ENCODE assay signal across 8 cellular contexts in the genomic region with DNA sequence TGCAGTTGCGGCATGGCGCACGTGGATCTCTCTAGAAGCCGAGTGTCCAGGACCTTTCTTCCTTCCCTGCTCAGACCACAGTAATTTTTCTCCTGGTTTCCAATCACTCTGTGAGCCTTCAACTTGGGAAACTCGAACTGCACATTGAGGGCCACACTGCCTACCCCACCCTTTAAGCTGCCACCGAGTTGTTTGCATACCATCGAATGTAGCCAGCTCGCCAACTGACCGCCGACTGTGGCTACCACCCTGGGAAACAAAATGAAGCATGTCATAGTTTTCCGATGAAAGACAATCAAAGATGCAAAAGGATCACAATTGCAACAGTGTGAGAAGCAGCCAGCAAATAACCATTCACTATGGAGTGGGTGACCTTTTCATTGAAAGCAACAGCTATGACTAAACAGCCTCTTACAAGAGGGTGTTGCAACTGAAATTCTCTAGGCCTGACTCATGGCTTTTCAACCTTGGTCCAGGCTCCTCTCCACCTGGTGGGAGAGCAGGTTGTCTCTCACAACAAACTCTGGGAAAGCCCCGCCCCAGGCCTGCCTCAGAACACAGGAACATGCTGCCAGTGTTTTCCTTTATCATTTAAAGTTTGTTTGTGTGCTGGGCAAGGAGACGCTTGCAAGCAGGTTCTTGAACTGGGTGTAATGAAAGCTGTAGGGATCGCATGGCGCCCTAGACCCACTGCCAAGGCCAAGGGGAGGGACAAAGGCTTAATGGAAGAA.
DNase-seq lines count a peak whose midpoint lies in the region; ATAC-seq and TF ChIP-seq lines count a peak whose summit lies in the region.

No MANE protein-coding gene starts in this region.

- H3K4me3 ChIP-seq in MG63 = no peak overlapping the region
- H3K4me3 ChIP-seq in duodenal mucosa (ENCODE audit: low read depth in 1 of 2, low read length in 2 of 2) = no peak overlapping the region

- no peak for ATAC-seq in HG02970 (IDR thresholded peaks at IDR 0.05; ENCODE audit: low FRiP score, unreplicated experiment)

- CTCF ChIA-PET in GM10248 (lab: Yijun Ruan, JAX) = interaction anchor here (0.9 kb wide), 1 partner anchor 14 kb away, joined by 3 read pairs; no protein-coding TSS in a partner anchor

- peaks cover 13 to 16% of the 10 kb centered on the region in 2 donors for H3K4me1 ChIP-seq in duodenal mucosa (ENCODE audit: control insufficient read depth in 1 of 2, insufficient read depth in 2 of 2, low read length in 2 of 2)

- peak; percentile 41 for DNase-seq in CD1c-positive myeloid dendritic cell (ENCODE audit: extremely low spot score)
- DNase-seq in MG63 = peak; percentile 78
- DNase-seq in nephron progenitor cell = no peak
- DNase-seq in effector CD4-positive, alpha-beta T cell = no peak
- no peak for DNase-seq in DMS114 treated with DMSO at 0.1 percent for 48 hours (lab: John Stamatoyannopoulos, UW; ENCODE audit: unreplicated experiment)
- DNase-seq in GM10248 (ENCODE audit: extremely low spot score) = no peak

- H3K9ac ChIP-seq in duodenal mucosa (ENCODE audit: low read depth in 1 of 2, low read length in 2 of 2) = no peak overlapping the region

- peaks cover 5% of the 10 kb centered on the region for H3K9me3 Mint-ChIP-seq in nephron progenitor cell

- H3K27ac Mint-ChIP-seq in nephron progenitor cell = peak overlapping the region; percentile 94

- H3K9me3 ChIP-seq in MG63 (no peaks in the 10 kb centered on the region; the same call in none of the 2 replicates), duodenal mucosa (ENCODE audit: control insufficient read depth in 1 of 2, low read length in 2 of 2) (no peaks in the 10 kb centered on the region)

- H3K27me3 ChIP-seq in MG63 = no peaks in the 10 kb centered on the region
- no peaks in the 10 kb centered on the region for H3K27me3 ChIP-seq in duodenal mucosa (ENCODE audit: control insufficient read depth in 1 of 2, insufficient read depth in 2 of 2, low read length in 2 of 2)

- peak overlapping the region; percentile 23 for H3K27ac ChIP-seq in duodenal mucosa (ENCODE audit: low read depth, low read length)

- H3K36me3 ChIP-seq in MG63 (no peaks in the 10 kb centered on the region), duodenal mucosa (ENCODE audit: control insufficient read depth in 1 of 2, insufficient read depth in 2 of 2, low read length in 2 of 2) (no peaks in the 10 kb centered on the region)

- no peaks in the 10 kb centered on the region for H3K36me3 Mint-ChIP-seq in nephron progenitor cell (ENCODE audit: low read depth)

- no peak overlapping the region for H3K4me3 Mint-ChIP-seq in nephron progenitor cell

- TF ChIP-seq CTCF in nephron progenitor cell (IDR thresholded peaks at IDR 0.05) (no peak), GM10248 (IDR thresholded peaks at IDR 0.05; ENCODE audit: control extremely low read depth, extremely low read depth, low read depth, missing control alignments) (no peak)

- H3K27me3 Mint-ChIP-seq in nephron progenitor cell (ENCODE audit: low read depth, poor library complexity) = no peaks in the 10 kb centered on the region

- peaks cover 32% of the 10 kb centered on the region for H3K4me1 Mint-ChIP-seq in nephron progenitor cell

- POLR2A ChIA-PET in GM10248 (lab: Yijun Ruan, JAX) = no interaction called here

Comparison
In these comparisons a context has a peak if more than half of its experiments do, and no peak if none do; other contexts are left out.
1. DNase-seq: peak in CD1c-positive myeloid dendritic cell (single experiment) and MG63 (single experiment); none in nephron progenitor cell (single experiment), effector CD4-positive, alpha-beta T cell (single experiment), DMS114 treated with DMSO at 0.1 percent for 48 hours (single experiment) and GM10248 (single experiment).